Comparison of ENCODE assay signal across 1 cellular context in genomic region chr2:218168635-218169462, GRCh38.
TF ChIP-seq lines count a peak whose summit lies in the region.

No MANE protein-coding gene starts in this region.

TF ChIP-seq in IMR-90, 13 proteins besides CTCF, POLR2A, EP300 and RAD21 (continued from another document):
- TF ChIP-seq BHLHE40 (IDR thresholded peaks at IDR 0.05; ENCODE audit: low read depth, low read length) (no peak), CEBPB (IDR thresholded peaks at IDR 0.05; ENCODE audit: low read depth, low read length) (no peak)
